8 cellular contexts compared by ENCODE assay signal in the genomic region with DNA sequence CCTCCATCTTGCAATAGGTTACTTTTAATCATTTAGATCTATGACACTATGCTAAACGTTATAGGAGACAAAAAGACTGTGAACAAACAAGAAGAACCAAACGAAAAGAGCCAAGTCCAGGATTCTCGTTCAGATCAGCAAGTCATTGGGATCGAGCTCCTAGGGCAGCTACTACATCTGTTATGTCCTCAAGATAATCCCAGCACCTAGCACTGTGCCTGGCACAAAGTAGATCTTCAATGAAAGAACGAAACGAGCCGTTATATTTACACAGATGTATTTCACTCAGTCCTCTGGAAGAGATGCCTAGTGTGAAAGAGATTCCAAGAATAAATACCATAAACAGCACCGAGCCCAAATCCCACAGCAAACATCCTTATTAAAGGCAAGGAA. TPM values are rescaled to one million over a fixed set of nuclear protein-coding genes. Genes with fewer than 3 reads are reported as not detected.
DNase-seq lines count a peak whose midpoint lies in the region; ATAC-seq, FAIRE-seq and TF ChIP-seq lines count a peak whose summit lies in the region.

No MANE protein-coding gene starts in this region.

- no peak for FAIRE-seq in A549 (lab: Jason Lieb, UNC)

- H3F3A ChIP-seq in smooth muscle cell (ENCODE audit: low read depth) = no peaks in the 10 kb centered on the region

- peak overlapping the region; percentile 92 for H3K27ac Mint-ChIP-seq in activated CD8-positive, alpha-beta T cell treated with anti-CD3 and anti-CD28 coated beads for 36 hours

- no peak for TF ChIP-seq POLR2A in A549 (IDR thresholded peaks at IDR 0.05; ENCODE audit: low read length)

- H3K4me3 Mint-ChIP-seq in activated CD8-positive, alpha-beta T cell treated with anti-CD3 and anti-CD28 coated beads for 36 hours = peak overlapping the region; percentile 92

- no peaks in the 10 kb centered on the region for H3K27me3 Mint-ChIP-seq in activated CD8-positive, alpha-beta T cell treated with anti-CD3 and anti-CD28 coated beads for 36 hours

- H2AFZ ChIP-seq in hepatocyte (peak overlapping the region; percentile 75), smooth muscle cell (ENCODE audit: low read depth) (peak overlapping the region; percentile 92)

- H3K9ac ChIP-seq in smooth muscle cell (ENCODE audit: low read depth) = peak overlapping the region; percentile 13

- no peaks in the 10 kb centered on the region for H4K20me1 ChIP-seq in hepatocyte (ENCODE audit: insufficient read depth, poor library complexity, severe bottlenecking)
- no peaks in the 10 kb centered on the region for H4K20me1 ChIP-seq in smooth muscle cell (ENCODE audit: low read depth)

- no peak for TF ChIP-seq EP300 in A549 (IDR thresholded peaks at IDR 0.05)

- POLR2A ChIA-PET in A549 (lab: Yijun Ruan, JAX) = no interaction called here
- POLR2A ChIA-PET in activated CD8-positive, alpha-beta T cell treated with anti-CD3 and anti-CD28 coated beads for 36 hours (lab: Charles Lee) = interaction anchor here (0.8 to 2.7 kb wide), 3 partner anchors 9 to 429 kb away, joined by 4 to 14 read pairs (median 4); no protein-coding TSS in a partner anchor

- peak overlapping the region; percentile 88 to 93 for H3K27ac ChIP-seq in A549
- peak overlapping the region; percentile 62 for H3K27ac ChIP-seq in hepatocyte
- H3K27ac ChIP-seq in smooth muscle cell (ENCODE audit: low read depth) = peak overlapping the region; percentile 92

- peaks cover 4% of the 10 kb centered on the region for H3K9me3 Mint-ChIP-seq in activated CD8-positive, alpha-beta T cell treated with anti-CD3 and anti-CD28 coated beads for 36 hours

- peaks cover 37% of the 10 kb centered on the region for H3K4me1 Mint-ChIP-seq in activated CD8-positive, alpha-beta T cell treated with anti-CD3 and anti-CD28 coated beads for 36 hours (ENCODE audit: low read depth)

- CTCF ChIA-PET in A549 (lab: Yijun Ruan, JAX) = interaction anchor here (1.4 to 12.2 kb wide), 5 partner anchors 16 to 928 kb away, joined by 3 to 83 read pairs (median 4); no protein-coding TSS in a partner anchor
- CTCF ChIA-PET in activated CD8-positive, alpha-beta T cell treated with anti-CD3 and anti-CD28 coated beads for 36 hours (lab: Charles Lee) = interaction anchor here (1.1 to 4.7 kb wide), 5 partner anchors 8 to 927 kb away, joined by 3 to 28 read pairs (median 4); no protein-coding TSS in a partner anchor

- no peak for TF ChIP-seq CTCF in A549 (IDR thresholded peaks at IDR 0.05)
- TF ChIP-seq CTCF in activated CD8-positive, alpha-beta T cell treated with anti-CD3 and anti-CD28 coated beads for 36 hours (IDR thresholded peaks at IDR 0.05) = no peak
- TF ChIP-seq CTCF in hepatocyte (IDR thresholded peaks at IDR 0.05; ENCODE audit: poor library complexity) = no peak
- no peak for TF ChIP-seq CTCF in smooth muscle cell (IDR thresholded peaks at IDR 0.05; ENCODE audit: borderline replicate concordance, insufficient read depth, poor library complexity, severe bottlenecking)

- peaks cover 33% of the 10 kb centered on the region for H3K36me3 Mint-ChIP-seq in activated CD8-positive, alpha-beta T cell treated with anti-CD3 and anti-CD28 coated beads for 36 hours (ENCODE audit: low read depth)

- H3K4me3 ChIP-seq in A549 = peak overlapping the region; percentile 89
- peak overlapping the region; percentile 57 for H3K4me3 ChIP-seq in hepatocyte
- H3K4me3 ChIP-seq in smooth muscle cell = peak overlapping the region; percentile 61

- H3K79me2 ChIP-seq in hepatocyte (peaks cover 14% of the 10 kb centered on the region), smooth muscle cell (ENCODE audit: low read depth) (peaks cover 8% of the 10 kb centered on the region)

- peak overlapping the region; percentile 80 for H3K4me2 ChIP-seq in A549
- H3K4me2 ChIP-seq in hepatocyte = peak overlapping the region; percentile 84
- peak overlapping the region; percentile 89 for H3K4me2 ChIP-seq in smooth muscle cell

- peaks cover 14% of the 10 kb centered on the region for H3K4me1 ChIP-seq in A549
- H3K4me1 ChIP-seq in hepatocyte (ENCODE audit: insufficient read depth) = peaks cover 12% of the 10 kb centered on the region
- H3K4me1 ChIP-seq in smooth muscle cell (ENCODE audit: low read depth) = peaks cover 8% of the 10 kb centered on the region

- H3K27me3 ChIP-seq in hepatocyte (no peaks in the 10 kb centered on the region), smooth muscle cell (ENCODE audit: low read depth) (no peaks in the 10 kb centered on the region)

- ATAC-seq in A549 (peak; percentile 27 to 37; a peak in 5 of 6 replicates), GM21528 (IDR thresholded peaks at IDR 0.05; ENCODE audit: low FRiP score, unreplicated experiment) (peak; percentile 6)
- ATAC-seq in activated CD8-positive, alpha-beta T cell treated with anti-CD3 and anti-CD28 coated beads for 36 hours = no peak

- no peak for TF ChIP-seq RAD21 in A549 (conservative IDR thresholded peaks at IDR 0.05 in 1 of 2, IDR thresholded peaks at IDR 0.05 in 1 of 2)

- no peaks in the 10 kb centered on the region for H3K36me3 ChIP-seq in hepatocyte (replicated peaks; ENCODE audit: insufficient read depth, low read depth)
- H3K36me3 ChIP-seq in smooth muscle cell (ENCODE audit: low read depth) = no peaks in the 10 kb centered on the region

- no peak for DNase-seq in A549 (ENCODE audit: low read depth in 1 of 2, low spot score in 1 of 2)
- no peak for DNase-seq in activated CD8-positive, alpha-beta T cell treated with anti-CD3 and anti-CD28 coated beads for 36 hours
- peak; percentile 31 for DNase-seq in hepatocyte (ENCODE audit: low spot score)
- no peak for DNase-seq in smooth muscle cell (lab: John Stamatoyannopoulos, UW; ENCODE audit: unreplicated experiment)
- no peak for DNase-seq in UCSD-AML1 (lab: John Stamatoyannopoulos, UW; ENCODE audit: unreplicated experiment)
- DNase-seq in cortex of kidney (lab: John Stamatoyannopoulos, UW) = no peak
- DNase-seq in NCI-H774 (lab: John Stamatoyannopoulos, UW) = no peak

- WGBS in A549 (ENCODE audit: missing lambda C conversion rate) = 14% methylated on average over 8 of the region's 8 CpGs
- 10% methylated on average over 8 of the region's 8 CpGs for WGBS in hepatocyte (ENCODE audit: low lambda C conversion rate, missing lambda C conversion rate)
- WGBS in smooth muscle cell (ENCODE audit: low lambda C conversion rate) = 3% methylated on average over 8 of the region's 8 CpGs

- no peaks in the 10 kb centered on the region for H3K9me2 ChIP-seq in hepatocyte (replicated peaks; ENCODE audit: insufficient read depth)

- no peaks in the 10 kb centered on the region for H3K9me3 ChIP-seq in A549
- no peaks in the 10 kb centered on the region for H3K9me3 ChIP-seq in hepatocyte (ENCODE audit: low read depth)
- no peaks in the 10 kb centered on the region for H3K9me3 ChIP-seq in smooth muscle cell (replicated peaks; ENCODE audit: low read depth)

- intact Hi-C loops in activated CD8-positive, alpha-beta T cell treated with anti-CD3 and anti-CD28 coated beads for 36 hours (cut with micrococcal nuclease) = loop anchor here (5.0 kb wide), 1 partner anchor 338 kb away; no protein-coding TSS in a partner anchor

TF ChIP-seq in A549, 52 proteins besides CTCF, POLR2A, EP300 and RAD21 (continues in another document):
- TF ChIP-seq POLR2AphosphoS2 (conservative IDR thresholded peaks at IDR 0.05; ENCODE audit: low read length) = no peak
- TF ChIP-seq NR3C1 (IDR thresholded peaks at IDR 0.05) = no peak
- no peak for TF ChIP-seq CBX8 (IDR thresholded peaks at IDR 0.05)
- TF ChIP-seq ZFP36 (IDR thresholded peaks at IDR 0.05; ENCODE audit: borderline replicate concordance, partially characterized antibody) = no peak
- no peak for TF ChIP-seq CEBPB (IDR thresholded peaks at IDR 0.05)
- no peak for TF ChIP-seq HOXA7 (CRISPR knock-in tag; IDR thresholded peaks at IDR 0.05)
- no peak for TF ChIP-seq RFX5 (IDR thresholded peaks at IDR 0.05)
- no peak for TF ChIP-seq SMC3 (IDR thresholded peaks at IDR 0.05)
- no peak for TF ChIP-seq MAZ (IDR thresholded peaks at IDR 0.05; ENCODE audit: borderline replicate concordance, low read depth, low read length)
- TF ChIP-seq TFCP2L1 (CRISPR knock-in tag; IDR thresholded peaks at IDR 0.05) = no peak
- TF ChIP-seq, protein P1, sequence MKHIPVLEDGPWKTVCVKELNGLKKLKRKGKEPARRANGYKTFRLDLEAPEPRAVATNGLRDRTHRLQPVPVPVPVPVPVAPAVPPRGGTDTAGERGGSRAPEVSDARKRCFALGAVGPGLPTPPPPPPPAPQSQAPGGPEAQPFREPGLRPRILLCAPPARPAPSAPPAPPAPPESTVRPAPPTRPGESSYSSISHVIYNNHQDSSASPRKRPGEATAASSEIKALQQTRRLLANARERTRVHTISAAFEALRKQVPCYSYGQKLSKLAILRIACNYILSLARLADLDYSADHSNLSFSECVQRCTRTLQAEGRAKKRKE (CRISPR knock-in tag; IDR thresholded peaks at IDR 0.05; ENCODE audit: low read depth) = no peak
- TF ChIP-seq KDM1A (IDR thresholded peaks at IDR 0.05; ENCODE audit: low read depth) = no peak
- TF ChIP-seq ZNF302 (CRISPR knock-in tag; IDR thresholded peaks at IDR 0.05) = no peak
- TF ChIP-seq, protein P2, sequence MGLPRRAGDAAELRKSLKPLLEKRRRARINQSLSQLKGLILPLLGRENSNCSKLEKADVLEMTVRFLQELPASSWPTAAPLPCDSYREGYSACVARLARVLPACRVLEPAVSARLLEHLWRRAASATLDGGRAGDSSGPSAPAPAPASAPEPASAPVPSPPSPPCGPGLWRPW (IDR thresholded peaks at IDR 0.05) = no peak

RNA-seq across cellular contexts. Expression of a gene that starts 0.5 kb away (rescaled TPM):
- 10.8 and 18.8 TPM in 2 replicates for polyA plus RNA-seq in A549 (2011; rRNA removed)
- 4.6 and 6.3 TPM in 2 replicates for polyA plus RNA-seq in A549 (2012; cell fraction: cytosol; rRNA removed)
- polyA plus RNA-seq in A549 (2012; cell fraction: nucleus; rRNA removed) = 1.4 and 3.4 TPM in 2 replicates
- polyA plus RNA-seq in A549 (2017; fragmentation: RNase III; extraction: RNeasy Plus Mini Kit Qiagen cat#74134 plus additional on column Dnase treatment) = 16.7 to 19.6 TPM (median 19.2 TPM) in 3 replicates
- polyA minus RNA-seq in A549 (2011; rRNA and poly(A)+ RNA removed) = 2.1 and 4.0 TPM in 2 replicates
- total RNA-seq in activated CD8-positive, alpha-beta T cell treated with anti-CD3 and anti-CD28 coated beads for 36 hours = 1 to 10 TPM; 6.6 to 8.4 TPM
- total RNA-seq in hepatocyte = 8.0 and 10.8 TPM in 2 replicates
- 7.1 and 7.2 TPM in 2 replicates for polyA plus RNA-seq in hepatocyte
- 3.1 and 8.5 TPM in 2 replicates for total RNA-seq in smooth muscle cell
- polyA plus RNA-seq in smooth muscle cell = 9.5 and 13.9 TPM in 2 replicates

RNA-seq across cellular contexts. Expression of a gene that starts 0.7 kb away (rescaled TPM):
- polyA plus RNA-seq in A549 (2011; rRNA removed) (21.4 and 21.6 TPM in 2 replicates), A549 (2017; fragmentation: RNase III; extraction: RNeasy Plus Mini Kit Qiagen cat#74134 plus additional on column Dnase treatment) (14.7 to 15.3 TPM (median 15.2 TPM) in 3 replicates), hepatocyte (12.1 and 19.9 TPM in 2 replicates), smooth muscle cell (10.0 and 12.0 TPM in 2 replicates)
- polyA plus RNA-seq in A549 (2012; cell fraction: cytosol; rRNA removed) = 12.5 and 13.6 TPM in 2 replicates
- polyA plus RNA-seq in A549 (2012; cell fraction: nucleus; rRNA removed) = 8.4 and 10.4 TPM in 2 replicates
- polyA minus RNA-seq in A549 (2011; rRNA and poly(A)+ RNA removed) = 27.2 and 28.2 TPM in 2 replicates
- total RNA-seq in activated CD8-positive, alpha-beta T cell treated with anti-CD3 and anti-CD28 coated beads for 36 hours = 100 to 1,000 TPM in 1 of 2 experiments, 10 to 100 TPM in 1; 97.2 to 103 TPM
- total RNA-seq in hepatocyte (14.7 and 19.4 TPM in 2 replicates), smooth muscle cell (16.6 and 22.3 TPM in 2 replicates)
